Comparison of ENCODE assay signal across 8 cellular contexts in genomic region chr14:63543826-63544320, GRCh38. TPM values are rescaled to one million over a fixed set of nuclear protein-coding genes. Genes with fewer than 3 reads are reported as not detected.
DNase-seq lines count a peak whose midpoint lies in the region; ATAC-seq, FAIRE-seq and TF ChIP-seq lines count a peak whose summit lies in the region.

No MANE protein-coding gene starts in this region.

- intact Hi-C loops in heart right ventricle (cut with DNase I) (loop anchor here in 9 of 10 donors (1.0 to 10.0 kb wide), 11 partner anchors 47 to 157 kb away; partner anchors contain the start of gene WDR89 (in 4 of the 9)), Right ventricle myocardium inferior (cut with DNase I) (loop anchor here (1.0 to 5.0 kb wide), 4 partner anchors 47 to 156 kb away; no protein-coding TSS in a partner anchor), adrenal gland (cut with DNase I) (loop anchor here (2.0 to 10.0 kb wide), 3 partner anchors 91 to 155 kb away; no protein-coding TSS in a partner anchor), kidney (cut with DNase I) (loop anchor here (10.0 kb wide), 1 partner anchor 159 kb away; no protein-coding TSS in a partner anchor)

- WGBS in heart right ventricle, 2 donors: 0% methylated on average over 20 of the region's 20 CpGs
- WGBS in adrenal gland, 4 donors: 0 to 1% (median 0%) methylated on average over 17 to 20 of the region's 20 CpGs

- H3K36me3 ChIP-seq in heart right ventricle (peaks cover 0 to 17% (median 6%) of the 10 kb centered on the region in 9 donors), HUES48 (ENCODE audit: control insufficient read depth, insufficient read depth, low read length) (peaks cover 10% of the 10 kb centered on the region), adrenal gland (replicated peaks in 1 of 2) (peaks cover 0 to 7% of the 10 kb centered on the region in 2 donors), kidney (ENCODE audit: control insufficient read depth in 1 of 2, insufficient read depth in 2 of 2, low read length in 2 of 2) (peaks cover 4 to 6% of the 10 kb centered on the region in 2 donors)

- peak in 1 of 8 donors; percentile 10 for ATAC-seq in heart right ventricle
- ATAC-seq in Right ventricle myocardium inferior: no peak

- peak overlapping the region; percentile 77 to 99 (median 92) for H3K4me3 ChIP-seq in heart right ventricle
- H3K4me3 ChIP-seq in HUES48 (ENCODE audit: low read depth, low read length): peak overlapping the region; percentile 94
- H3K4me3 ChIP-seq in adrenal gland: peak overlapping the region; percentile 43 to 98 (median 76)
- peak overlapping the region; percentile 85 to 93 for H3K4me3 ChIP-seq in kidney (ENCODE audit: low read length in 2 of 2)

- peaks cover 0 to 32% (median 22%) of the 10 kb centered on the region in 9 donors for H3K4me1 ChIP-seq in heart right ventricle
- H3K4me1 ChIP-seq in HUES48 (ENCODE audit: control insufficient read depth, insufficient read depth, low read length): peaks cover 9% of the 10 kb centered on the region; the same call in 1 of the 2 replicates
- peaks cover 7 to 27% of the 10 kb centered on the region in 2 donors for H3K4me1 ChIP-seq in adrenal gland (replicated peaks in 1 of 2)
- H3K4me1 ChIP-seq in kidney (ENCODE audit: control insufficient read depth in 1 of 2, insufficient read depth in 1 of 2, low read depth in 1 of 2, low read length in 2 of 2): peaks cover 0 to 7% of the 10 kb centered on the region in 2 donors

- FAIRE-seq in kidney (lab: Jason Lieb, UNC): no peak

- H3K9ac ChIP-seq in HUES48 (ENCODE audit: low read depth, low read length) (peak overlapping the region; percentile 80), kidney (ENCODE audit: low read length in 2 of 2) (peak overlapping the region; percentile 85 to 93)

- H3K9me3 ChIP-seq in heart right ventricle (no peaks in the 10 kb centered on the region), HUES48 (ENCODE audit: control insufficient read depth, insufficient read depth, low read length) (no peaks in the 10 kb centered on the region), adrenal gland (replicated peaks in 1 of 3) (no peaks in the 10 kb centered on the region), kidney (ENCODE audit: control insufficient read depth in 1 of 2, low read length in 2 of 2) (no peaks in the 10 kb centered on the region)

- no peak for DNase-seq in heart right ventricle
- DNase-seq in Right ventricle myocardium inferior (ENCODE audit: missing footprints): no peak
- peak in 2 of 7 donors; percentile 16 to 18 for DNase-seq in adrenal gland
- no peak for DNase-seq in kidney
- DNase-seq in substantia nigra (lab: John Stamatoyannopoulos, UW): peak in 3 of 49 donors; percentile 30 to 39 (median 34)
- no peak for DNase-seq in stimulated activated CD4-positive, alpha-beta T cell treated with anti-CD3 and anti-CD28 coated beads, Interleukin-4, amount 100 ng/mL, for 1 hour
- no peak for DNase-seq in stimulated activated CD4-positive, alpha-beta T cell treated with anti-CD3 and anti-CD28 coated beads, Interleukin-4, amount 100 ng/mL, for 24 hours

- H3K27me3 ChIP-seq in heart right ventricle (no peaks in the 10 kb centered on the region), HUES48 (ENCODE audit: control insufficient read depth, insufficient read depth, low read length) (no peaks in the 10 kb centered on the region), adrenal gland (no peaks in the 10 kb centered on the region)

- H3K27ac ChIP-seq in heart right ventricle (peak overlapping the region; percentile 41 to 96 (median 92)), HUES48 (ENCODE audit: low read depth, low read length) (peak overlapping the region; percentile 96), adrenal gland (peak overlapping the region in 4 of 5 donors; percentile 70 to 89 (median 84)), kidney (ENCODE audit: low read depth in 2 of 2, low read length in 2 of 2) (peak overlapping the region; percentile 18 to 71), substantia nigra (ENCODE audit: low read depth, low read length, poor library complexity, severe bottlenecking) (peak overlapping the region; percentile 84)

- TF ChIP-seq CTCF in heart right ventricle (IDR thresholded peaks at IDR 0.05) (no peak), adrenal gland (IDR thresholded peaks at IDR 0.05) (no peak), kidney (IDR thresholded peaks at IDR 0.05; ENCODE audit: borderline replicate concordance, extremely low read depth, insufficient read depth) (no peak)

- TF ChIP-seq POLR2A in adrenal gland (IDR thresholded peaks at IDR 0.05): no peak

RNA-seq across cellular contexts. Expression of gene PPP2R5E, which starts 0.7 kb away (rescaled TPM):
- total RNA-seq in heart right ventricle (10 to 100 TPM; 32.8 to 44.4 (median 37.0) TPM), Right ventricle myocardium inferior (36.3 TPM), adrenal gland (10 to 100 TPM; 14.4 to 46.5 (median 33.0) TPM), kidney (46.5 TPM)
- polyA plus RNA-seq in heart right ventricle (10 to 100 TPM in 1 of 2 donors, 1 to 10 TPM in 1; 6.1 to 10.1 TPM), adrenal gland (10 to 100 TPM in 1 of 3 donors, 1 to 10 TPM in 2; 5.7 to 42.0 (median 6.4) TPM), kidney (ENCODE audit: insufficient read depth, low read depth, low replicate concordance) (9.7 TPM)

Comparison
In these comparisons a context has a peak if more than half of its experiments do, and no peak if none do; other contexts are left out.
1. H3K27ac ChIP-seq: peak in every context shown above with its lines; median percentile 96 in HUES48; 92 in heart right ventricle; 84 in substantia nigra; 84 in adrenal gland; 44 in kidney.